In the genomic region with DNA sequence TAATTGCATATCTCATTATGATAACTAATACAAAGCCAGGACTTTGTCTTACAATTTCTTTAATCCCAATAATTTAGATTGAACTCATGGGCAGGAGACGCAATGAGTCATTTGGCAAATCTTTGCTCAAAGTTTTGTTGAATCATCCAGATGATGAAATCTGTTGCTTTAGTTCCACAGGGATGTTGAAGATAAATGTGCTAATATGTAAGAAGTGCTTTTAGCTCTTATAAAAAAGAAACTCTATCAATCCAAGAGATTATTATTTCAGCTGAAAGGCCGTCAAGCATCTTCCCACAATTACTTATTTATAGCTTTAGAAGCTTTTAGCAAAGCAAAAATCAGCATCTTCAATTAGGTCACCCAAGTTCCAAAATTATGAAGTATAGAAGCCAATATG, we compare ENCODE assay signal across 14 cellular contexts. TPM values are rescaled to one million over a fixed set of nuclear protein-coding genes. Genes with fewer than 3 reads are reported as not detected.
A peak's percentile ranks its signal among the peaks of the same experiment; 100 is the strongest.
DNase-seq lines count a peak whose midpoint lies in the region; ATAC-seq, FAIRE-seq and TF ChIP-seq lines count a peak whose summit lies in the region.
"Had no signal": no experiment of that assay in that cellular context is flagged by ENCODE, and none has a peak within 500 bp of the region (broad histone marks: within the 10 kb centered on the region; RNA-seq: fewer than 3 reads in every experiment).

No MANE protein-coding gene starts in this region.

- peak; percentile 72 for DNase-seq in AG04449 (ENCODE audit: low read depth, low spot score)
- peak; percentile 4 for DNase-seq in HT-29 (ENCODE audit: low spot score)
- DNase-seq in brain microvascular endothelial cell: peak; percentile 73
- DNase-seq in HepG2 (ENCODE audit: low spot score): peak; percentile 6
- no peak for DNase-seq in activated naive CD4-positive, alpha-beta T cell (lab: John Stamatoyannopoulos, UW)
- no peak for DNase-seq in LoVo (ENCODE audit: low spot score)
- DNase-seq: activated CD4-positive, alpha-beta memory T cell treated with anti-CD3 and anti-CD28 coated beads for 36 hours; activated naive CD8-positive, alpha-beta T cell treated with anti-CD3 and anti-CD28 coated beads for 36 hours; CD8-positive, alpha-beta memory T cell; KG1; NCI-H510A had no signal

- TF ChIP-seq CTCF in AG04449 (IDR thresholded peaks at IDR 0.05; ENCODE audit: insufficient read depth, low read length, missing control alignments) (no peak), brain microvascular endothelial cell (IDR thresholded peaks at IDR 0.05; ENCODE audit: low read depth, low read length, missing control alignments) (no peak), HepG2 (CRISPR knock-in tag; IDR thresholded peaks at IDR 0.05) (no peak)

- in situ Hi-C loops in brain microvascular endothelial cell (cut with HindIII; ENCODE audit: low pct_ligation_motif_present, low sequenced_read_pairs): loop anchor here (25.0 kb wide), 2 partner anchors 214 to 314 kb away; no protein-coding TSS in a partner anchor
- in situ Hi-C loops in HepG2 (cut with HindIII; ENCODE audit: extremely low pct_ligation_motif_present, low pct_unique_long_range_greater_than_20kb): no loop called here

- no peak overlapping the region for H3K9ac ChIP-seq in HepG2 (ENCODE audit: insufficient read depth, low read depth, low read length)

- CTCF ChIA-PET in AG04449 (lab: Yijun Ruan, JAX) (interaction anchor here (0.8 to 22.1 kb wide), 6 partner anchors 8 to 328 kb away, joined by 3 to 346 read pairs (median 6); no protein-coding TSS in a partner anchor), HepG2 (lab: Yijun Ruan, JAX; ENCODE audit: low intra/inter-chr PET ratio, low total read pairs) (no interaction called here)

- FAIRE-seq in HepG2 (lab: Jason Lieb, UNC): no peak
- FAIRE-seq: GM12878 had no signal

- H3K27me3 ChIP-seq in brain microvascular endothelial cell (replicated peaks): no peaks in the 10 kb centered on the region
- no peaks in the 10 kb centered on the region for H3K27me3 ChIP-seq in HepG2 (ENCODE audit: control insufficient read depth in 1 of 2, insufficient read depth in 2 of 2, low read length in 2 of 2)

- H3K4me2 ChIP-seq in HepG2 (ENCODE audit: low read depth, low read length): no peak overlapping the region

- no TSS peak for BruUV-seq in HepG2 (replicated peaks; lab: Mats Ljungman, UMichigan)

- 20% methylated on average over 2 of the region's 2 CpGs for WGBS in HepG2 (ENCODE audit: low lambda C conversion rate)

- ATAC-seq in HepG2: no peak
- no peak for ATAC-seq in GM19452 (IDR thresholded peaks at IDR 0.05; ENCODE audit: unreplicated experiment)
- ATAC-seq in HG02610 (IDR thresholded peaks at IDR 0.05; ENCODE audit: unreplicated experiment): no peak
- ATAC-seq: GM12878 had no signal

- no peaks in the 10 kb centered on the region for H3K9me3 ChIP-seq in HepG2 (ENCODE audit: low read length)

- TF ChIP-seq EP300 in HepG2 (IDR thresholded peaks at IDR 0.05; ENCODE audit: low read depth in 2 of 2, low read length in 2 of 2) (no peak; a peak in 1 of 4 replicates), HepG2 (CRISPR knock-in tag; IDR thresholded peaks at IDR 0.05; ENCODE audit: borderline replicate concordance) (no peak)

- TF ChIP-seq POLR2A in HepG2 (IDR thresholded peaks at IDR 0.05; ENCODE audit: insufficient read depth in 1 of 2, low read depth in 2 of 2, low read length in 2 of 2): no peak

- H3K4me3 ChIP-seq in AG04449 (ENCODE audit: low read depth, low read length): no peak overlapping the region
- H3K4me3 ChIP-seq in brain microvascular endothelial cell (ENCODE audit: low read depth, low read length): no peak overlapping the region
- no peak overlapping the region for H3K4me3 ChIP-seq in HepG2 (replicated peaks in 1 of 3; ENCODE audit: insufficient read depth in 1 of 3, low read depth in 2 of 3, low read length in 3 of 3)
- H3K4me3 ChIP-seq: GM12878 had no signal

- no peaks in the 10 kb centered on the region for H3K79me2 ChIP-seq in HepG2 (ENCODE audit: insufficient read depth, low read length)

- H4K20me1 ChIP-seq in HepG2 (ENCODE audit: insufficient read depth, low read length): no peaks in the 10 kb centered on the region

- H3K36me3 ChIP-seq in brain microvascular endothelial cell (replicated peaks): no peaks in the 10 kb centered on the region
- H3K36me3 ChIP-seq in HepG2 (replicated peaks in 1 of 2; ENCODE audit: control insufficient read depth in 1 of 2, insufficient read depth in 2 of 2, low read length in 2 of 2): no peaks in the 10 kb centered on the region

- H3K27ac ChIP-seq in brain microvascular endothelial cell (peak overlapping the region; percentile 85), HepG2 (ENCODE audit: extremely low read length, insufficient read depth, low read length) (no peak overlapping the region)

- peaks cover 23% of the 10 kb centered on the region for H3K4me1 ChIP-seq in HepG2 (ENCODE audit: insufficient read depth, low read length)

- no peak for TF ChIP-seq RAD21 in HepG2 (CRISPR knock-in tag; IDR thresholded peaks at IDR 0.05)

- no peak overlapping the region for H2AFZ ChIP-seq in HepG2 (ENCODE audit: low read length)

- POLR2A ChIA-PET in AG04449 (lab: Yijun Ruan, JAX) (interaction anchor here (0.6 kb wide), 1 partner anchor 58 kb away, joined by 3 read pairs; no protein-coding TSS in a partner anchor), HepG2 (lab: Yijun Ruan, JAX) (no interaction called here)

- intact Hi-C loops in HepG2 (cut with micrococcal nuclease; ENCODE audit: unreplicated experiment): no loop called here

TF ChIP-seq in HepG2, 621 proteins besides CTCF, POLR2A, EP300 and RAD21:
- TF ChIP-seq AGO2 (optimal IDR thresholded peaks at IDR 0.05; ENCODE audit: low read depth, low read length) (no peak), FOSL2 (CRISPR knock-in tag; IDR thresholded peaks at IDR 0.05) (peak; percentile 42; the same call in 1 of the 2 replicates), BHLHE40 (IDR thresholded peaks at IDR 0.05; ENCODE audit: low read length) (no peak), ZNF264 (CRISPR knock-in tag; IDR thresholded peaks at IDR 0.05) (no peak)
- TF ChIP-seq, protein P1, sequence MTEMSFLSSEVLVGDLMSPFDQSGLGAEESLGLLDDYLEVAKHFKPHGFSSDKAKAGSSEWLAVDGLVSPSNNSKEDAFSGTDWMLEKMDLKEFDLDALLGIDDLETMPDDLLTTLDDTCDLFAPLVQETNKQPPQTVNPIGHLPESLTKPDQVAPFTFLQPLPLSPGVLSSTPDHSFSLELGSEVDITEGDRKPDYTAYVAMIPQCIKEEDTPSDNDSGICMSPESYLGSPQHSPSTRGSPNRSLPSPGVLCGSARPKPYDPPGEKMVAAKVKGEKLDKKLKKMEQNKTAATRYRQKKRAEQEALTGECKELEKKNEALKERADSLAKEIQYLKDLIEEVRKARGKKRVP (CRISPR knock-in tag; IDR thresholded peaks at IDR 0.05): peak in 1 of 2 experiments; percentile 67; a peak in 2 of 4 replicates

RNA-seq across cellular contexts. Expression of a gene that starts 36.8 kb away (rescaled TPM):
- 6.4 and 11.5 TPM in 2 replicates for total RNA-seq in HT-29 (2014; rRNA removed; shearing (Covaris generic))
- not detected in 2 replicates for total RNA-seq in HepG2 (2016; rRNA removed; fragmentation: Illumina TruSeq; extraction: Trizol)
- total RNA-seq in HepG2 (2016; cell fraction: cytosol; rRNA removed; fragmentation: Illumina TruSeq; extraction: Trizol; ENCODE audit: low read depth): not detected in 2 replicates
- 0.39 TPM in 1 of 2 replicates, not detected in the other for total RNA-seq in HepG2 (2016; cell fraction: insoluble cytoplasmic fraction; rRNA removed; fragmentation: Illumina TruSeq; extraction: Trizol)
- total RNA-seq in HepG2 (2016; cell fraction: membrane; rRNA removed; fragmentation: Illumina TruSeq; extraction: Trizol): not detected in 2 replicates
- not detected in 2 replicates for total RNA-seq in HepG2 (2016; cell fraction: nucleus; rRNA removed; fragmentation: Illumina TruSeq; extraction: Trizol)
- polyA plus RNA-seq in HepG2 (2011; rRNA removed): not detected in 2 replicates
- not detected in 2 replicates for polyA plus RNA-seq in HepG2 (2011; cell fraction: cytosol; rRNA removed)
- polyA plus RNA-seq in HepG2 (2011; cell fraction: nucleus; rRNA removed): not detected in 2 replicates
- polyA plus RNA-seq in HepG2 (2012): not detected in 2 replicates
- not detected in 2 replicates for polyA plus RNA-seq in HepG2 (2016; cell fraction: cytosol; fragmentation: Illumina TruSeq; extraction: Trizol; ENCODE audit: low read depth)
- not detected in 2 replicates for polyA plus RNA-seq in HepG2 (2016; cell fraction: insoluble cytoplasmic fraction; fragmentation: Illumina TruSeq; extraction: Trizol; ENCODE audit: low read depth)
- polyA plus RNA-seq in HepG2 (2016; cell fraction: membrane; fragmentation: Illumina TruSeq; extraction: Trizol; ENCODE audit: low read depth): not detected in 2 replicates
- polyA plus RNA-seq in HepG2 (2016; cell fraction: nucleus; fragmentation: Illumina TruSeq; extraction: Trizol; ENCODE audit: insufficient read depth, low read depth): not detected in 2 replicates
- 10.7 TPM in 1 of 2 replicates, not detected in the other for polyA minus RNA-seq in HepG2 (2011; rRNA and poly(A)+ RNA removed; ENCODE audit: low replicate concordance)
- polyA minus RNA-seq in HepG2 (2011; cell fraction: cytosol; rRNA and poly(A)+ RNA removed): not detected in 2 replicates
- polyA minus RNA-seq in HepG2 (2011; cell fraction: nucleus; rRNA and poly(A)+ RNA removed): not detected in 2 replicates

Comparison
In these comparisons a context has a peak if more than half of its experiments do, and no peak if none do; other contexts are left out.
1. DNase-seq: peak in AG04449 (single experiment), HT-29 (single experiment), brain microvascular endothelial cell (single experiment) and HepG2 (single experiment); none in activated naive CD4-positive, alpha-beta T cell (0 of 4) and LoVo (single experiment).